Comparison of ENCODE assay signal across 12 cellular contexts in the genomic region with DNA sequence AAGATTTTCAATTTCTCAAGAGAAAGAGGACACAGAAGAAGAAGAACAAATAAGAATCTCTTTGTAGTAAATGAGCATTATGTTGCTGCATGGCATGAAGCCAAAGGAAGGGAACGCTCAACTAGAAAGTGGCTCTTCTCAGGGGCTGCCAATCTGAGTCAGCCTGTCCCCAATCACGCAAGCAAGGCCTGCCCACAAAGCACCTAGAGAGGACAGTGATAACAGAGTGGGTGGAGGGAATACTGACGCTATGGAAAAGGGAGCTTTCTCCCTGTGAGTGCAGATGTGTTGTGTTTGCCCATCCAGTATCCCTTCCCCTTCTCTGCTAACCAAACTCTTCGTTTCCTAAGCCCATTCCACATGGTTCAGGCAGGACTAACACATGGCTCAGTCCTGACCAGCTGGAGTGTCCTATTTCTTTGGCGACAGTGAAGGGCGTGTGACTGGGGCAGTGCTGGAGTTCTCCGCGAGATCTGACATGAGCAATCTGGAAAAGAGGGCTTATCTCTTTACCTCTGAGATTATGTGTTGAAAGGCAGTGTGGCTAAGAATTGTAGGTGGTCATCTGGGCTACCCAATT. TPM values are rescaled to one million over a fixed set of nuclear protein-coding genes. Genes with fewer than 3 reads are reported as not detected.
DNase-seq lines count a peak whose midpoint lies in the region; ATAC-seq and TF ChIP-seq lines count a peak whose summit lies in the region.
"Had no signal": no experiment of that assay in that cellular context is flagged by ENCODE, and none has a peak within 500 bp of the region (broad histone marks: within the 10 kb centered on the region; RNA-seq: fewer than 3 reads in every experiment).

No MANE protein-coding gene starts in this region.

- H3K36me3 ChIP-seq in right atrium auricular region (no peaks in the 10 kb centered on the region), breast epithelium (no peaks in the 10 kb centered on the region)

- H3K36me3 Mint-ChIP-seq in activated T-helper 17 cell treated with anti-CD3 and anti-CD28 coated beads, Interleukin-2, amount 50 U/mL, for 72 hours (ENCODE audit: low read depth): no peaks in the 10 kb centered on the region
- H3K36me3 Mint-ChIP-seq: natural killer cell treated with Interleukin-12 subunit alpha and Interleukin-12 subunit beta and Interleukin-15 and Interleukin-18, amount 100 ng/mL, for 72 hours had no signal

- DNase-seq in AG20443 (ENCODE audit: low spot score) (peak; percentile 17), right atrium auricular region (ENCODE audit: low spot score) (no peak), NCI-H69 (lab: John Stamatoyannopoulos, UW) (no peak), breast epithelium (ENCODE audit: low spot score in 2 of 2) (no peak), HuH-7.5 (ENCODE audit: low spot score) (no peak)
- DNase-seq: CD4-positive, alpha-beta T cell; MM.1S had no signal

- H3K4me3 ChIP-seq in right atrium auricular region (no peak overlapping the region), breast epithelium (no peak overlapping the region)

- H3K27me3 Mint-ChIP-seq in activated T-helper 17 cell treated with anti-CD3 and anti-CD28 coated beads, Interleukin-2, amount 50 U/mL, for 72 hours: peaks cover 3% of the 10 kb centered on the region

- no peaks in the 10 kb centered on the region for H3K9me3 Mint-ChIP-seq in activated T-helper 17 cell treated with anti-CD3 and anti-CD28 coated beads, Interleukin-2, amount 50 U/mL, for 72 hours
- H3K9me3 Mint-ChIP-seq: CD4-positive, alpha-beta T cell; natural killer cell treated with Interleukin-12 subunit alpha and Interleukin-12 subunit beta and Interleukin-15 and Interleukin-18, amount 100 ng/mL, for 72 hours had no signal

- peak overlapping the region; percentile 17 to 38 for H3K27ac ChIP-seq in right atrium auricular region
- H3K27ac ChIP-seq in breast epithelium: no peak overlapping the region
- H3K27ac ChIP-seq: VCaP had no signal

- H3K4me1 ChIP-seq in right atrium auricular region (peaks cover 0 to 24% of the 10 kb centered on the region in 2 donors), breast epithelium (no peaks in the 10 kb centered on the region)

- no peak overlapping the region for H3K4me3 Mint-ChIP-seq in activated T-helper 17 cell treated with anti-CD3 and anti-CD28 coated beads, Interleukin-2, amount 50 U/mL, for 72 hours
- H3K4me3 Mint-ChIP-seq: CD4-positive, alpha-beta T cell; natural killer cell treated with Interleukin-12 subunit alpha and Interleukin-12 subunit beta and Interleukin-15 and Interleukin-18, amount 100 ng/mL, for 72 hours had no signal

- intact Hi-C loops in breast epithelium (cut with DNase I; ENCODE audit: low total_unique reads): no loop called here

- no peak overlapping the region for H3K27ac Mint-ChIP-seq in activated T-helper 17 cell treated with anti-CD3 and anti-CD28 coated beads, Interleukin-2, amount 50 U/mL, for 72 hours
- H3K27ac Mint-ChIP-seq: CD4-positive, alpha-beta T cell; natural killer cell treated with Interleukin-12 subunit alpha and Interleukin-12 subunit beta and Interleukin-15 and Interleukin-18, amount 100 ng/mL, for 72 hours had no signal

- H3K4me1 Mint-ChIP-seq in activated T-helper 17 cell treated with anti-CD3 and anti-CD28 coated beads, Interleukin-2, amount 50 U/mL, for 72 hours: no peaks in the 10 kb centered on the region

- ATAC-seq in GM21619 (IDR thresholded peaks at IDR 0.05; ENCODE audit: unreplicated experiment): peak; percentile 46
- peak; percentile 60 for ATAC-seq in activated T-helper 17 cell treated with anti-CD3 and anti-CD28 coated beads, Interleukin-2, amount 50 U/mL, for 72 hours (replicated peaks)
- ATAC-seq in esophagus mucosa: no peak
- ATAC-seq: natural killer cell treated with Interleukin-12 subunit alpha and Interleukin-12 subunit beta and Interleukin-15 and Interleukin-18, amount 100 ng/mL, for 72 hours had no signal

- no peaks in the 10 kb centered on the region for H3K27me3 ChIP-seq in right atrium auricular region
- no peaks in the 10 kb centered on the region for H3K27me3 ChIP-seq in breast epithelium

- no peak for TF ChIP-seq POLR2A in breast epithelium (IDR thresholded peaks at IDR 0.05)

- TF ChIP-seq CTCF in right atrium auricular region (IDR thresholded peaks at IDR 0.05) (no peak), breast epithelium (IDR thresholded peaks at IDR 0.05) (no peak)

- H3K9me3 ChIP-seq in right atrium auricular region (no peaks in the 10 kb centered on the region), breast epithelium (no peaks in the 10 kb centered on the region)

RNA-seq across cellular contexts. Expression of gene FBN1, which starts 14.2 kb away (rescaled TPM):
- total RNA-seq in activated T-helper 17 cell treated with anti-CD3 and anti-CD28 coated beads, Interleukin-2, amount 50 U/mL, for 72 hours: 1 to 10 TPM in 1 of 2 donors, under 1 TPM in 1; 0.91 to 1.6 TPM
- total RNA-seq in right atrium auricular region (10 to 100 TPM; 57.1 to 84.9 TPM), breast epithelium (100 to 1,000 TPM in 1 of 3 donors, 10 to 100 TPM in 2; 38.5 to 210 (median 83.2) TPM), esophagus mucosa (6.9 TPM)

Comparison
In these comparisons a context has a peak if more than half of its experiments do, and no peak if none do; other contexts are left out.
1. H3K27ac ChIP-seq: peak in right atrium auricular region (2 of 2); none in breast epithelium (0 of 2).